ENCODE assay signal across 7 cellular contexts in genomic region chr22:20659258-20659657, GRCh38.
"Had no signal": no experiment of that assay in that cellular context is flagged by ENCODE, and none has a peak within 500 bp of the region (broad histone marks: within the 10 kb centered on the region; RNA-seq: fewer than 3 reads in every experiment).

No MANE protein-coding gene starts in this region.

- ATAC-seq: GM12878 had no signal

- DNase-seq: GDM1, GF-D8 had no signal

- H3K4me3 ChIP-seq: GM12878 had no signal

- FAIRE-seq: GM12878, GM12891, GM12892, GM18507, GM19239 had no signal
